ENCODE assay signal across 31 cellular contexts in the genomic region with DNA sequence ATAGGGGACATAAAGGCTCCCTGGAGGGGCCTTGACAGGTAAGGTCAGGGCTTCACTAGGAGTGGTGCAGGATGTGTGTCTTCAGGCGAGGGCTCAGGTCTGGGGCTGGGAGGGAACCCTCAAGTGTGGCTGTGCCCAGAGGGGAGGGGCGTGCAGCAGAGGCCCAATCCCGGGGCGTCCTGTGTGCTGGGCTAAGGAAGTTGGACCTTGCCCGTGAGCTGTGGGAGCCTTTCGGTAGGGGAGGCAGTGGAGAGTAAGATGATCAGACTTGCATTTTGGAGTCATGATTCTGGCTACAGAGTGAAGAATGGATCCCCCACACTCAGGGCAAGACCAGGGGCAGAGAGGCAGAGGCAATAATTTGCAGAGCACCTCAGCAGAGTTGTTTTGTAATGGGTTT.
"Had no signal": no experiment of that assay in that cellular context is flagged by ENCODE, and none has a peak within 500 bp of the region (broad histone marks: within the 10 kb centered on the region; RNA-seq: fewer than 3 reads in every experiment).

No MANE protein-coding gene starts in this region.

- H3K36me3 ChIP-seq: brain microvascular endothelial cell, esophagus muscularis mucosa, gastrocnemius medialis, WERI-Rb-1 had no signal

- ATAC-seq: activated CD4-positive, CD25-positive, alpha-beta regulatory T cell treated with anti-CD3 and anti-CD28 coated beads, Interleukin-2, amount 50 U/mL, for 24 hours; activated CD8-positive, alpha-beta T cell treated with anti-CD3 and anti-CD28 coated beads for 36 hours; activated T-cell treated with anti-CD3 and anti-CD28 coated beads, Interleukin-2, amount 50 U/mL, for 4 hours; activated T-helper 17 cell treated with anti-CD3 and anti-CD28 coated beads, Interleukin-2, amount 50 U/mL, for 72 hours; foreskin keratinocyte; gastrocnemius medialis; T-helper 17 cell had no signal

- H3K4me3 ChIP-seq: coronary artery, dorsolateral prefrontal cortex, esophagus muscularis mucosa, gastrocnemius medialis had no signal

- H3K27me3 Mint-ChIP-seq: activated B cell treated with CpG ODN at 0.5 μM for 24 hours; activated naive CD8-positive, alpha-beta T cell; activated T-helper 17 cell treated with anti-CD3 and anti-CD28 coated beads, Interleukin-2, amount 50 U/mL, for 72 hours had no signal

- DNase-seq: activated B cell treated with CpG ODN at 0.5 μM for 24 hours; activated CD4-positive, alpha-beta T cell treated with anti-CD3 and anti-CD28 coated beads for 48 hours; activated CD4-positive, alpha-beta T cell treated with anti-CD3 and anti-CD28 coated beads, Interleukin-2, amount 50 U/mL, for 1 hour; activated CD4-positive, alpha-beta T cell treated with anti-CD3 and anti-CD28 coated beads, Interleukin-2, amount 50 U/mL, for 48 hours; activated CD8-positive, alpha-beta memory T cell treated with anti-CD3 and anti-CD28 coated beads for 24 hours; activated CD8-positive, alpha-beta T cell treated with anti-CD3 and anti-CD28 coated beads for 36 hours; activated effector memory CD4-positive, alpha-beta T cell treated with Interleukin-2 at 50 U/mL for 16 hours; activated gamma-delta T cell treated with Interleukin-2 at 50 U/mL for 16 hours; activated naive CD4-positive, alpha-beta T cell treated with anti-CD3 and anti-CD28 coated beads, Interleukin-2, amount 50 U/mL, for 16 hours; activated naive CD4-positive, alpha-beta T cell treated with Interleukin-2 at 50 U/mL for 16 hours; activated T-cell treated with anti-CD3 and anti-CD28 coated beads, Interleukin-2, amount 50 U/mL, for 4 hours; amniotic stem cell; anterior cingulate cortex; brain microvascular endothelial cell; dorsolateral prefrontal cortex; effector memory CD4-positive, alpha-beta T cell; erythroblast; foreskin keratinocyte; gastrocnemius medialis; T-helper 1 cell; T-helper 17 cell; T1000; WERI-Rb-1 had no signal

- H3K27ac Mint-ChIP-seq: activated B cell treated with CpG ODN at 0.5 μM for 24 hours; activated CD8-positive, alpha-beta T cell treated with anti-CD3 and anti-CD28 coated beads for 36 hours; activated naive CD8-positive, alpha-beta T cell; activated T-helper 17 cell treated with anti-CD3 and anti-CD28 coated beads, Interleukin-2, amount 50 U/mL, for 72 hours; dendritic cell treated with granulocyte-macrophage colony-stimulating factor and Interleukin-4, amounts not matched to agents 40 ng/mL and 50 ng/mL, for 4 days; T-helper 17 cell; T-helper 2 cell treated with Interferon-gamma antibody and Interleukin-4, amounts not matched to agents 5 μg/mL and 100 μg/mL, for 36 hours had no signal

- H3K4me3 Mint-ChIP-seq: activated B cell treated with CpG ODN at 0.5 μM for 24 hours; activated CD8-positive, alpha-beta T cell treated with anti-CD3 and anti-CD28 coated beads for 36 hours; activated naive CD8-positive, alpha-beta T cell; activated T-cell treated with anti-CD3 and anti-CD28 coated beads, Interleukin-2, amount 50 U/mL, for 4 hours; activated T-helper 17 cell treated with anti-CD3 and anti-CD28 coated beads, Interleukin-2, amount 50 U/mL, for 72 hours; central memory CD8-positive, alpha-beta T cell; dendritic cell treated with granulocyte-macrophage colony-stimulating factor and Interleukin-4, amounts not matched to agents 40 ng/mL and 50 ng/mL, for 4 days; T-helper 17 cell; T-helper 2 cell treated with Interferon-gamma antibody and Interleukin-4, amounts not matched to agents 5 μg/mL and 100 μg/mL, for 36 hours had no signal

- H3K4me1 ChIP-seq: foreskin keratinocyte, gastrocnemius medialis had no signal

- H3K9me3 Mint-ChIP-seq: activated CD8-positive, alpha-beta T cell treated with anti-CD3 and anti-CD28 coated beads for 36 hours; activated T-cell treated with anti-CD3 and anti-CD28 coated beads, Interleukin-2, amount 50 U/mL, for 4 hours; central memory CD8-positive, alpha-beta T cell; dendritic cell treated with granulocyte-macrophage colony-stimulating factor and Interleukin-4, amounts not matched to agents 40 ng/mL and 50 ng/mL, for 4 days had no signal

- H3K27me3 ChIP-seq: brain microvascular endothelial cell, dorsolateral prefrontal cortex, esophagus muscularis mucosa, foreskin keratinocyte, gastrocnemius medialis had no signal

- H3K27ac ChIP-seq: brain microvascular endothelial cell, coronary artery, esophagus muscularis mucosa, foreskin keratinocyte, gastrocnemius medialis, WERI-Rb-1 had no signal

- H3K4me1 Mint-ChIP-seq: activated B cell treated with CpG ODN at 0.5 μM for 24 hours; activated T-helper 17 cell treated with anti-CD3 and anti-CD28 coated beads, Interleukin-2, amount 50 U/mL, for 72 hours; central memory CD8-positive, alpha-beta T cell; T-helper 17 cell had no signal
